In the genomic region with DNA sequence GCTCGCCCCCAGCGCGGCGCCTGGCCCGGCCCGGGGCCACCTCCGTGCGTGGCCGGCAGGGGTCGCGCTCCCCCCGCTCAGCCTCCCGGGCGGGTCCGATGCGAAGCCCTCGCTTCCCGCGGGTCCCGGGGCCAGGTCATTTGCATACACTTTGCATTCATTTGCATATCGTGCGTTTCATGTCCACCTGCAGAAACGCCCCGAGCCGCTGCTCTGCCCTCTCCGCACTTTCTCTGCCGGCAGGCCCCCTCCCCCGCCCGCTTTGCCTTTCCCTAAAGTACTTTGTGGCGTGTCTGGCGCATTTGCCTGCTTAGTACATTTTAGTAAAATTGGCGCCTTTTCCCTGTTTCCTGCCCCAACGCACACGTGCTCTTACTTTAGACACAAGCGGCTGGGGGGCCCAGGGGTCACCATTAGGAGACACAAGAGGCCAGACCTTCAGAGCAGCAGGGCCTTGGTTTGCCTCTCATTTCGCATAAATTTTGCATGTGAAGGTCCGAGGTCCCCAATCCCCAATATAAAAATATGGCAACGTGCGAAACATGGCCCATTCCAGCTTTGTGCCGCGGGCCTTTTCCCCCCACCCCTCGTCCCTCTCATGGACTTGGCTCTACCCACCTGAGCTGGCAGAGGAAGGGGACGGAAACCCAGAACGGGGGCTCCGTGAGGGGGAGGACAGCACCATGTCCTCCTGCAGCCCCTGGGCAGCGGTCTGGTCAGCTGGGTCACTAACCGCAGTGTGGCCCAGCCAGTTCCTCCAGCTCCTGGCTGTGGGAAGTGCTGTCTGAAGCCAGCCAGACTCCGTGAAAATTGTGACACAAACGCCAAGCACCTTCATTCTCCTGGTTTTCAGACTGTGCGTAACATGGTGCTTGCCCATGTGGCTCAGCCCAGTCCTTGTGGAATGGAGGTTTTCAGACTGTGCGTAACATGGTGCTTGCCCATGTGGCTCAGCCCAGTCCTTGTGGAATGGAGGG, we compare ENCODE assay signal across 1 cellular context.
TF ChIP-seq lines count a peak whose summit lies in the region.

No MANE protein-coding gene starts in this region.

TF ChIP-seq in HepG2, 621 proteins besides CTCF, POLR2A, EP300 and RAD21 (continued from another document and continues in another):
- TF ChIP-seq, protein P1, sequence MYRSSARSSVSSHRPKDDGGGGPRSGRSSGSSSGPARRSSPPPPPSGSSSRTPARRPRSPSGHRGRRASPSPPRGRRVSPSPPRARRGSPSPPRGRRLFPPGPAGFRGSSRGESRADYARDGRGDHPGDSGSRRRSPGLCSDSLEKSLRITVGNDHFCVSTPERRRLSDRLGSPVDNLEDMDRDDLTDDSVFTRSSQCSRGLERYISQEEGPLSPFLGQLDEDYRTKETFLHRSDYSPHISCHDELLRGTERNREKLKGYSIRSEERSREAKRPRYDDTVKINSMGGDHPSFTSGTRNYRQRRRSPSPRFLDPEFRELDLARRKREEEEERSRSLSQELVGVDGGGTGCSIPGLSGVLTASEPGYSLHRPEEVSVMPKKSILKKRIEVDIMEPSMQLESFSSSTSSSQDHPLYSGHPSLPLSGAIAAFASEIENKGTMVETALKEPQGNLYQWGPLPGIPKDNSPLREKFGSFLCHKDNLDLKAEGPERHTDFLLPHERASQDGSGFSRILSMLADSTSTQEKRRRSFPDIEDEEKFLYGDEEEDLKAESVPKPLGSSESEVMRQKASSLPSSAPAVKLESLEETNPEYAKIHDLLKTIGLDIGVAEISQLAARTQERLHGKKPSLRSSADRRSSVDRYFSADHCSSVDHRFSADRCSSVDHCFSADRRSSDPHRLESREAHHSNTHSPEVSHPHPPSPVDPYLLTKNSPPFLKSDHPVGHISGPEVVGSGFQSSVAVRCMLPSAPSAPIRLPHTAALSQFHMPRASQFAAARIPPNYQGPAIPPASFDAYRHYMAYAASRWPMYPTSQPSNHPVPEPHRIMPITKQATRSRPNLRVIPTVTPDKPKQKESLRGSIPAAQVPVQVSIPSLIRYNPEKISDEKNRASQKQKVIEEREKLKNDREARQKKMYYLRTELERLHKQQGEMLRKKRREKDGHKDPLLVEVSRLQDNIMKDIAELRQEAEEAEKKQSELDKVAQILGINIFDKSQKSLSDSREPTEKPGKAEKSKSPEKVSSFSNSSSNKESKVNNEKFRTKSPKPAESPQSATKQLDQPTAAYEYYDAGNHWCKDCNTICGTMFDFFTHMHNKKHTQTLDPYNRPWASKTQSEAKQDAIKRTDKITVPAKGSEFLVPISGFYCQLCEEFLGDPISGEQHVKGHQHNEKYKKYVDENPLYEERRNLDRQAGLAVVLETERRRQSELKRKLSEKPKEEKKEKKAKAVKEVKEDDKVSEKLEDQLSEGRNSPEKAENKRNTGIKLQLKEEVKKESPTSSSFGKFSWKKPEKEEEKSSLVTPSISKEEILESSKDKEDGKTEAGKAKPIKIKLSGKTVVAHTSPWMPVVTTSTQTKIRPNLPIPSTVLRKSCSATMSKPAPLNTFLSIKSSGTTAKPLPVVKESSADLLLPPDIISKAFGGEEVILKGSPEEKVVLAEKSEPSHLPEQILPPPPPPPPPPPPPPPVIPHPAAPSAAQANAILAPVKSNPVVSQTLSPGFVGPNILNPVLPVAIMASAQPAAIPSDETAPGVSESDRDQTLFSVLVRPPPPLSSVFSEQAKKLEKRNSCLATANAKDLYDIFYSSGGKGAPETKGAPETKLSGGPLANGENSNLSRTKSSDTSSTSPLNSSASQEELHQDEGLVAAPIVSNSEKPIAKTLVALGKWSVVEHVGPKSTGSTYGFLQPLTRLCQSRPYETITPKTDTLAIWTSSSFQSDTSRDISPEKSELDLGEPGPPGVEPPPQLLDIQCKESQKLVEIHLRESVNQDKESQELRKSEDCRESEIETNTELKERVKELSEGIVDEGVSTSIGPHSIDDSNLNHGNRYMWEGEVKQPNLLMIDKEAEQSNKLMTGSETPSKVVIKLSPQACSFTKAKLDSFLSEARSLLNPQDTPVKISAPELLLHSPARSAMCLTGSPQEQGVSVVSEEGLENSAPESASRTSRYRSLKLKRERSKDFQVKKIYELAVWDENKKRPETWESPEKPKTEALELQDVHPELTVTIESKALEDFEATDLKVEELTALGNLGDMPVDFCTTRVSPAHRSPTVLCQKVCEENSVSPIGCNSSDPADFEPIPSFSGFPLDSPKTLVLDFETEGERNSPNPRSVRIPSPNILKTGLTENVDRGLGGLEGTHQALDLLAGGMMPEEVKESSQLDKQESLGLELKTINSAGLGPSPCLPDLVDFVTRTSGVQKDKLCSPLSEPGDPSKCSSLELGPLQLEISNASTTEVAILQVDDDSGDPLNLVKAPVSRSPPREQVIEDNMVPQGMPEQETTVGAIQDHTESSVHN (CRISPR knock-in tag; IDR thresholded peaks at IDR 0.05), result no peak
- TF ChIP-seq FIP1L1 (IDR thresholded peaks at IDR 0.05; ENCODE audit: borderline replicate concordance, insufficient read depth, low read depth, low read length), result no peak
- no peak for TF ChIP-seq ZFX (CRISPR knock-in tag; IDR thresholded peaks at IDR 0.05; ENCODE audit: low read depth)
- TF ChIP-seq, protein P2, sequence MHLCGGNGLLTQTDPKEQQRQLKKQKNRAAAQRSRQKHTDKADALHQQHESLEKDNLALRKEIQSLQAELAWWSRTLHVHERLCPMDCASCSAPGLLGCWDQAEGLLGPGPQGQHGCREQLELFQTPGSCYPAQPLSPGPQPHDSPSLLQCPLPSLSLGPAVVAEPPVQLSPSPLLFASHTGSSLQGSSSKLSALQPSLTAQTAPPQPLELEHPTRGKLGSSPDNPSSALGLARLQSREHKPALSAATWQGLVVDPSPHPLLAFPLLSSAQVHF (CRISPR knock-in tag; IDR thresholded peaks at IDR 0.05), result no peak
- TF ChIP-seq, protein P3, sequence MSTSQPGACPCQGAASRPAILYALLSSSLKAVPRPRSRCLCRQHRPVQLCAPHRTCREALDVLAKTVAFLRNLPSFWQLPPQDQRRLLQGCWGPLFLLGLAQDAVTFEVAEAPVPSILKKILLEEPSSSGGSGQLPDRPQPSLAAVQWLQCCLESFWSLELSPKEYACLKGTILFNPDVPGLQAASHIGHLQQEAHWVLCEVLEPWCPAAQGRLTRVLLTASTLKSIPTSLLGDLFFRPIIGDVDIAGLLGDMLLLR (CRISPR knock-in tag; IDR thresholded peaks at IDR 0.05), result no peak
- no peak for TF ChIP-seq HES4 (CRISPR knock-in tag; IDR thresholded peaks at IDR 0.05; ENCODE audit: borderline replicate concordance)
- no peak for TF ChIP-seq HNF4A (CRISPR knock-in tag; IDR thresholded peaks at IDR 0.05)
- TF ChIP-seq NCOA2 (CRISPR knock-in tag; IDR thresholded peaks at IDR 0.05), result no peak
- no peak for TF ChIP-seq IRF9 (CRISPR knock-in tag; IDR thresholded peaks at IDR 0.05; ENCODE audit: borderline replicate concordance)
- TF ChIP-seq KDM5B (CRISPR knock-in tag; IDR thresholded peaks at IDR 0.05; ENCODE audit: borderline replicate concordance), result peak; percentile 45; the same call in 1 of the 2 replicates
- TF ChIP-seq ZNF275 (CRISPR knock-in tag; IDR thresholded peaks at IDR 0.05; ENCODE audit: borderline replicate concordance), result no peak
- TF ChIP-seq ZBTB20 (CRISPR knock-in tag; IDR thresholded peaks at IDR 0.05; ENCODE audit: borderline replicate concordance, low read depth), result no peak
- TF ChIP-seq HOXA3 (CRISPR knock-in tag; IDR thresholded peaks at IDR 0.05), result peak; percentile 20; the same call in 1 of the 2 replicates
- TF ChIP-seq KLF11 (CRISPR knock-in tag; IDR thresholded peaks at IDR 0.05), result no peak
- TF ChIP-seq, protein P4, sequence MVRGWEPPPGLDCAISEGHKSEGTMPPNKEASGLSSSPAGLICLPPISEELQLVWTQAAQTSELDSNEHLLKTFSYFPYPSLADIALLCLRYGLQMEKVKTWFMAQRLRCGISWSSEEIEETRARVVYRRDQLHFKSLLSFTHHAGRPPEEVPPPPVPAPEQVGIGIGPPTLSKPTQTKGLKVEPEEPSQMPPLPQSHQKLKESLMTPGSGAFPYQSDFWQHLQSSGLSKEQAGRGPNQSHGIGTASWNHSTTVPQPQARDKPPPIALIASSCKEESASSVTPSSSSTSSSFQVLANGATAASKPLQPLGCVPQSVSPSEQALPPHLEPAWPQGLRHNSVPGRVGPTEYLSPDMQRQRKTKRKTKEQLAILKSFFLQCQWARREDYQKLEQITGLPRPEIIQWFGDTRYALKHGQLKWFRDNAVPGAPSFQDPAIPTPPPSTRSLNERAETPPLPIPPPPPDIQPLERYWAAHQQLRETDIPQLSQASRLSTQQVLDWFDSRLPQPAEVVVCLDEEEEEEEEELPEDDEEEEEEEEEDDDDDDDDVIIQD (CRISPR knock-in tag; IDR thresholded peaks at IDR 0.05; ENCODE audit: low read depth), result no peak
- TF ChIP-seq, protein P5, sequence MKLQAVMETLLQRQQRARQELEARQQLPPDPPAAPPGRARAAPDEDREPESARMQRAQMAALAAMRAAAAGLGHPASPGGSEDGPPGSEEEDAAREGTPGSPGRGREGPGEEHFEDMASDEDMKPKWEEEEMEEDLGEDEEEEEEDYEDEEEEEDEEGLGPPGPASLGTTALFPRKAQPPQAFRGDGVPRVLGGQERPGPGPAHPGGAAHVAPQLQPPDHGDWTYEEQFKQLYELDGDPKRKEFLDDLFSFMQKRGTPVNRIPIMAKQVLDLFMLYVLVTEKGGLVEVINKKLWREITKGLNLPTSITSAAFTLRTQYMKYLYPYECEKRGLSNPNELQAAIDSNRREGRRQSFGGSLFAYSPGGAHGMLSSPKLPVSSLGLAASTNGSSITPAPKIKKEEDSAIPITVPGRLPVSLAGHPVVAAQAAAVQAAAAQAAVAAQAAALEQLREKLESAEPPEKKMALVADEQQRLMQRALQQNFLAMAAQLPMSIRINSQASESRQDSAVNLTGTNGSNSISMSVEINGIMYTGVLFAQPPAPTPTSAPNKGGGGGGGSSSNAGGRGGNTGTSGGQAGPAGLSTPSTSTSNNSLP (IDR thresholded peaks at IDR 0.05; ENCODE audit: low read depth, low read length), result no peak
- TF ChIP-seq NFYB (CRISPR knock-in tag; IDR thresholded peaks at IDR 0.05), result no peak
- no peak for TF ChIP-seq LBX2 (CRISPR knock-in tag; IDR thresholded peaks at IDR 0.05; ENCODE audit: borderline replicate concordance)
- TF ChIP-seq, protein P6, sequence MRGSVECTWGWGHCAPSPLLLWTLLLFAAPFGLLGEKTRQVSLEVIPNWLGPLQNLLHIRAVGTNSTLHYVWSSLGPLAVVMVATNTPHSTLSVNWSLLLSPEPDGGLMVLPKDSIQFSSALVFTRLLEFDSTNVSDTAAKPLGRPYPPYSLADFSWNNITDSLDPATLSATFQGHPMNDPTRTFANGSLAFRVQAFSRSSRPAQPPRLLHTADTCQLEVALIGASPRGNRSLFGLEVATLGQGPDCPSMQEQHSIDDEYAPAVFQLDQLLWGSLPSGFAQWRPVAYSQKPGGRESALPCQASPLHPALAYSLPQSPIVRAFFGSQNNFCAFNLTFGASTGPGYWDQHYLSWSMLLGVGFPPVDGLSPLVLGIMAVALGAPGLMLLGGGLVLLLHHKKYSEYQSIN (CRISPR knock-in tag; IDR thresholded peaks at IDR 0.05; ENCODE audit: borderline replicate concordance), result no peak
- TF ChIP-seq IKZF1 (IDR thresholded peaks at IDR 0.05), result no peak
- no peak for TF ChIP-seq RXRB (CRISPR knock-in tag; IDR thresholded peaks at IDR 0.05; ENCODE audit: borderline replicate concordance)
- peak; percentile 23; the same call in 1 of the 2 replicates for TF ChIP-seq ZNF687 (CRISPR knock-in tag; IDR thresholded peaks at IDR 0.05)
- TF ChIP-seq GTF2F1 (IDR thresholded peaks at IDR 0.05; ENCODE audit: low read length), result no peak
- TF ChIP-seq, protein P7, sequence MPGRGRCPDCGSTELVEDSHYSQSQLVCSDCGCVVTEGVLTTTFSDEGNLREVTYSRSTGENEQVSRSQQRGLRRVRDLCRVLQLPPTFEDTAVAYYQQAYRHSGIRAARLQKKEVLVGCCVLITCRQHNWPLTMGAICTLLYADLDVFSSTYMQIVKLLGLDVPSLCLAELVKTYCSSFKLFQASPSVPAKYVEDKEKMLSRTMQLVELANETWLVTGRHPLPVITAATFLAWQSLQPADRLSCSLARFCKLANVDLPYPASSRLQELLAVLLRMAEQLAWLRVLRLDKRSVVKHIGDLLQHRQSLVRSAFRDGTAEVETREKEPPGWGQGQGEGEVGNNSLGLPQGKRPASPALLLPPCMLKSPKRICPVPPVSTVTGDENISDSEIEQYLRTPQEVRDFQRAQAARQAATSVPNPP (CRISPR knock-in tag; IDR thresholded peaks at IDR 0.05), result no peak
- no peak for TF ChIP-seq ZBTB7B (CRISPR knock-in tag; IDR thresholded peaks at IDR 0.05)
- TF ChIP-seq ZNF383 (CRISPR knock-in tag; IDR thresholded peaks at IDR 0.05; ENCODE audit: borderline replicate concordance), result no peak
